10 cellular contexts compared by ENCODE assay signal in genomic region chr14:26204362-26204953, GRCh38.
DNase-seq lines count a peak whose midpoint lies in the region; ATAC-seq and TF ChIP-seq lines count a peak whose summit lies in the region.
"Had no signal": no experiment of that assay in that cellular context is flagged by ENCODE, and none has a peak within 500 bp of the region (broad histone marks: within the 10 kb centered on the region; RNA-seq: fewer than 3 reads in every experiment).

No MANE protein-coding gene starts in this region.

- peak overlapping the region in 2 of 4 donors; percentile 35 to 59 for H3K27ac ChIP-seq in gastroesophageal sphincter
- no peak overlapping the region for H3K27ac ChIP-seq in neural cell (ENCODE audit: low read length)
- H3K27ac ChIP-seq in vagina = peak overlapping the region; percentile 80

- intact Hi-C loops in vagina (cut with DNase I) = no loop called here

- H3K27me3 ChIP-seq in gastroesophageal sphincter = peaks cover 14% of the 10 kb centered on the region
- H3K27me3 ChIP-seq in neural cell (ENCODE audit: insufficient read depth, low read depth, low read length) = peaks cover 4% of the 10 kb centered on the region
- no peaks in the 10 kb centered on the region for H3K27me3 ChIP-seq in vagina

- H3K4me1 ChIP-seq in gastroesophageal sphincter (peaks cover 0 to 8% (median 0%) of the 10 kb centered on the region in 3 donors), vagina (no peaks in the 10 kb centered on the region)

- 36 to 41% methylated on average over 7 to 13 of the region's 13 CpGs for WGBS in gastroesophageal sphincter (ENCODE audit: low coverage in 1 of 2), 2 donors

- ATAC-seq in gastroesophageal sphincter = no peak

- H3K79me2 ChIP-seq in neural cell (replicated peaks; ENCODE audit: insufficient read depth, low read length) = no peaks in the 10 kb centered on the region

- H3K4me3 ChIP-seq in gastroesophageal sphincter = peak overlapping the region; percentile 38 to 55
- peak overlapping the region; percentile 61 for H3K4me3 ChIP-seq in neural cell (ENCODE audit: low read length)
- peak overlapping the region; percentile 39 to 44 for H3K4me3 ChIP-seq in vagina

- no peaks in the 10 kb centered on the region for H3F3A ChIP-seq in neural cell (ENCODE audit: insufficient read depth, low read length, poor library complexity, severe bottlenecking)

- H3K4me2 ChIP-seq in neural cell (ENCODE audit: low read length) = peak overlapping the region; percentile 21

- H3K9me2 ChIP-seq in neural cell (ENCODE audit: insufficient read depth, low read length) = no peaks in the 10 kb centered on the region

- TF ChIP-seq RAD21 in neural cell (conservative IDR thresholded peaks at IDR 0.05) = no peak

- H3K36me3 ChIP-seq in gastroesophageal sphincter = no peaks in the 10 kb centered on the region
- no peaks in the 10 kb centered on the region for H3K36me3 ChIP-seq in neural cell (ENCODE audit: insufficient read depth, low read length)
- no peaks in the 10 kb centered on the region for H3K36me3 ChIP-seq in vagina

- TF ChIP-seq EP300 in gastroesophageal sphincter (IDR thresholded peaks at IDR 0.05) = no peak
- no peak for TF ChIP-seq EP300 in neural cell (conservative IDR thresholded peaks at IDR 0.05; ENCODE audit: poor library complexity, severe bottlenecking)

- no peaks in the 10 kb centered on the region for H4K20me1 ChIP-seq in neural cell (ENCODE audit: insufficient read depth)

- peak overlapping the region; percentile 38 for H3K9ac ChIP-seq in neural cell (ENCODE audit: low read length)

- DNase-seq in SHP77 treated with DMSO at 0.1 percent for 48 hours (lab: John Stamatoyannopoulos, UW) (peak; percentile 25), SHP77 (lab: John Stamatoyannopoulos, UW) (no peak), vagina (ENCODE audit: extremely low spot score in 2 of 2) (no peak), putamen (ENCODE audit: low spot score) (no peak), RPMI8226 (no peak), Ammon's horn (ENCODE audit: low spot score) (no peak)
- DNase-seq: activated CD4-positive, alpha-beta T cell treated with anti-CD3 and anti-CD28 coated beads for 48 hours; Kasumi-1 had no signal

- no peak overlapping the region for H2AFZ ChIP-seq in neural cell (ENCODE audit: low read depth, low read length)

- no peak for TF ChIP-seq POLR2A in gastroesophageal sphincter (IDR thresholded peaks at IDR 0.05)
- no peak for TF ChIP-seq POLR2A in vagina (IDR thresholded peaks at IDR 0.05)

- no peak for TF ChIP-seq CTCF in gastroesophageal sphincter (IDR thresholded peaks at IDR 0.05)
- no peak for TF ChIP-seq CTCF in neural cell (IDR thresholded peaks at IDR 0.05; ENCODE audit: poor library complexity, severe bottlenecking)
- TF ChIP-seq CTCF in vagina (IDR thresholded peaks at IDR 0.05) = no peak

- no peaks in the 10 kb centered on the region for H3K9me3 ChIP-seq in gastroesophageal sphincter
- no peaks in the 10 kb centered on the region for H3K9me3 ChIP-seq in neural cell (ENCODE audit: low read length)
- H3K9me3 ChIP-seq in vagina = no peaks in the 10 kb centered on the region

TF ChIP-seq in neural cell, 6 proteins besides CTCF, POLR2A, EP300 and RAD21:
- TF ChIP-seq EZH2 (IDR thresholded peaks at IDR 0.05; ENCODE audit: borderline replicate concordance, insufficient read depth, low read length, poor library complexity, severe bottlenecking) (no peak), TAF1 (IDR thresholded peaks at IDR 0.05; ENCODE audit: low read depth) (no peak), MXI1 (conservative IDR thresholded peaks at IDR 0.05; ENCODE audit: poor library complexity, severe bottlenecking) (no peak), REST (IDR thresholded peaks at IDR 0.05; ENCODE audit: borderline replicate concordance) (no peak), SMC3 (conservative IDR thresholded peaks at IDR 0.05; ENCODE audit: poor library complexity) (no peak), POLR2AphosphoS5 (IDR thresholded peaks at IDR 0.05) (no peak)
TF ChIP-seq in neural cell: peak in this region for 0.
